ENCODE assay signal across 1 cellular context in the genomic region with DNA sequence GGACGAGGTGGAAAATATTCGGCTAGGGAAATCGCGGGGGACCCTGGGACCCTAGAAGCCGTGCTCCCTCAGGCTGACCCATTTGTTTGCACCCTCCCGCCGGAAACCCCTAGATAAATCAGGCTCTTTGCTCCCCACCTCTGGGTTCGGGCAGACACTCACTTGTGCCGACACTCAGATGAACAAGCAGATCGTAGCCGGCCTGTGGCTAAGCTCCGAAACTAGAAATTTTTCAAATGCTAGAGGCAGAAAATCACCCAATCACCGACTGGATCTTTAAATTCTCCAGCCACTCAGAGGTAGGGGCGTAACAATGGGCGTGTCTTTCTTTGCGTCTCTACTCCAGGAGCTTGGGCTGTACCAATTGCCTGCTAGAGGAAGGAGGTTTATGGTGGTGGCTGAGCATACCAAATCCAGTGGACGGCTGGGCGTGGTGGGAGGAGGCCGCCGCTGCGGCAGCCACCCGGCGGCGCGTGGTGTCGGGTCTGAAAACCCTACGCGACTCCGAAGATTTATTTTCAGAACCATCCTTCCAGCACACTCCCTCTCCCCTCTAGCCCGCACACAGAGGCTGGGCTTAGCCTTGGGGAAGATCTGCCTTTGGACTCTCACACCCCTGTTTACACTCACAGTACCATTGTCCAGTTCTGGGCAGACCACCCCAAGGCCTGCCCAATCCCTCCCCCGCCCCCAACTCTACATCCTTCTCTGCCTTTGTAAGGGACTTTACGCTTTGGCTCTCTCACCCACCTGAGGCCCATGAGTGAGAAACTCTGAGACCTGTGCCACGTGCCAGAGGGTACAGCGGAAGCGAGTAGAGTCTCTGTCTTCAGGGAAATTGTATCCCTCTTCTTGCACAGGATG.
TF ChIP-seq lines count a peak whose summit lies in the region.

A gene with protein sequence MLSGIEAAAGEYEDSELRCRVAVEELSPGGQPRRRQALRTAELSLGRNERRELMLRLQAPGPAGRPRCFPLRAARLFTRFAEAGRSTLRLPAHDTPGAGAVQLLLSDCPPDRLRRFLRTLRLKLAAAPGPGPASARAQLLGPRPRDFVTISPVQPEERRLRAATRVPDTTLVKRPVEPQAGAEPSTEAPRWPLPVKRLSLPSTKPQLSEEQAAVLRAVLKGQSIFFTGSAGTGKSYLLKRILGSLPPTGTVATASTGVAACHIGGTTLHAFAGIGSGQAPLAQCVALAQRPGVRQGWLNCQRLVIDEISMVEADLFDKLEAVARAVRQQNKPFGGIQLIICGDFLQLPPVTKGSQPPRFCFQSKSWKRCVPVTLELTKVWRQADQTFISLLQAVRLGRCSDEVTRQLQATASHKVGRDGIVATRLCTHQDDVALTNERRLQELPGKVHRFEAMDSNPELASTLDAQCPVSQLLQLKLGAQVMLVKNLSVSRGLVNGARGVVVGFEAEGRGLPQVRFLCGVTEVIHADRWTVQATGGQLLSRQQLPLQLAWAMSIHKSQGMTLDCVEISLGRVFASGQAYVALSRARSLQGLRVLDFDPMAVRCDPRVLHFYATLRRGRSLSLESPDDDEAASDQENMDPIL (minus strand): TSS at position 217 of the 864 bp plus-strand sequence. CDS start 1,312 bp downstream, outside the sequence.

TF ChIP-seq in HepG2, 621 proteins besides CTCF, POLR2A, EP300 and RAD21 (continued from another document and continues in another):
- TF ChIP-seq ZNF407 (CRISPR knock-in tag; IDR thresholded peaks at IDR 0.05; ENCODE audit: not compliant biosample characterization) = no peak
- TF ChIP-seq FLYWCH1 (CRISPR knock-in tag; IDR thresholded peaks at IDR 0.05) = no peak
- TF ChIP-seq SYNCRIP (IDR thresholded peaks at IDR 0.05; ENCODE audit: insufficient read depth, low read depth, low read length) = no peak
- peak; percentile 75 for TF ChIP-seq ZFY (CRISPR knock-in tag; IDR thresholded peaks at IDR 0.05)
- no peak for TF ChIP-seq CREBL2 (CRISPR knock-in tag; IDR thresholded peaks at IDR 0.05; ENCODE audit: borderline replicate concordance)
- TF ChIP-seq ZNF263 (CRISPR knock-in tag; IDR thresholded peaks at IDR 0.05) = 0 out of 2 replicates have a peak, but pooled peaks have one; percentile 13
- peak; percentile 58; the same call in 1 of the 2 replicates for TF ChIP-seq HIVEP1 (CRISPR knock-in tag; IDR thresholded peaks at IDR 0.05)
- no peak for TF ChIP-seq ZBTB21 (CRISPR knock-in tag; IDR thresholded peaks at IDR 0.05)
- TF ChIP-seq, protein P1, sequence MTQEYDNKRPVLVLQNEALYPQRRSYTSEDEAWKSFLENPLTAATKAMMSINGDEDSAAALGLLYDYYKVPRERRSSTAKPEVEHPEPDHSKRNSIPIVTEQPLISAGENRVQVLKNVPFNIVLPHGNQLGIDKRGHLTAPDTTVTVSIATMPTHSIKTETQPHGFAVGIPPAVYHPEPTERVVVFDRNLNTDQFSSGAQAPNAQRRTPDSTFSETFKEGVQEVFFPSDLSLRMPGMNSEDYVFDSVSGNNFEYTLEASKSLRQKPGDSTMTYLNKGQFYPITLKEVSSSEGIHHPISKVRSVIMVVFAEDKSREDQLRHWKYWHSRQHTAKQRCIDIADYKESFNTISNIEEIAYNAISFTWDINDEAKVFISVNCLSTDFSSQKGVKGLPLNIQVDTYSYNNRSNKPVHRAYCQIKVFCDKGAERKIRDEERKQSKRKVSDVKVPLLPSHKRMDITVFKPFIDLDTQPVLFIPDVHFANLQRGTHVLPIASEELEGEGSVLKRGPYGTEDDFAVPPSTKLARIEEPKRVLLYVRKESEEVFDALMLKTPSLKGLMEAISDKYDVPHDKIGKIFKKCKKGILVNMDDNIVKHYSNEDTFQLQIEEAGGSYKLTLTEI (CRISPR knock-in tag; conservative IDR thresholded peaks at IDR 0.05) = no peak
- TF ChIP-seq IRF1 (CRISPR knock-in tag; IDR thresholded peaks at IDR 0.05; ENCODE audit: low read depth) = no peak
- no peak for TF ChIP-seq ZNF563 (CRISPR knock-in tag; IDR thresholded peaks at IDR 0.05)
- no peak for TF ChIP-seq THYN1 (CRISPR knock-in tag; IDR thresholded peaks at IDR 0.05; ENCODE audit: borderline replicate concordance, low read depth)
- peak; percentile 89; the same call in 1 of the 2 replicates for TF ChIP-seq ZNF598 (CRISPR knock-in tag; IDR thresholded peaks at IDR 0.05; ENCODE audit: borderline replicate concordance)
- 0 out of 2 replicates have a peak, but pooled peaks have one; percentile 6 for TF ChIP-seq HES4 (CRISPR knock-in tag; IDR thresholded peaks at IDR 0.05; ENCODE audit: borderline replicate concordance)
- TF ChIP-seq SIN3A (IDR thresholded peaks at IDR 0.05; ENCODE audit: borderline replicate concordance, low read depth, low read length) = peak; percentile 98
- TF ChIP-seq ZC3H4 (CRISPR knock-in tag; IDR thresholded peaks at IDR 0.05; ENCODE audit: borderline replicate concordance) = peak; percentile 62
- TF ChIP-seq ZNF670 (CRISPR knock-in tag; IDR thresholded peaks at IDR 0.05; ENCODE audit: borderline replicate concordance) = peak; percentile 86; the same call in 1 of the 2 replicates
- no peak for TF ChIP-seq ZNF556 (CRISPR knock-in tag; IDR thresholded peaks at IDR 0.05; ENCODE audit: borderline replicate concordance)
- TF ChIP-seq MAFG (CRISPR knock-in tag; IDR thresholded peaks at IDR 0.05) = no peak
- no peak for TF ChIP-seq TERF1 (CRISPR knock-in tag; IDR thresholded peaks at IDR 0.05)
- TF ChIP-seq SP4 (CRISPR knock-in tag; IDR thresholded peaks at IDR 0.05) = peak; percentile 80; the same call in 1 of the 2 replicates
- TF ChIP-seq ZNF292 (CRISPR knock-in tag; IDR thresholded peaks at IDR 0.05; ENCODE audit: borderline replicate concordance, low read depth) = no peak
- TF ChIP-seq HOXA7 (CRISPR knock-in tag; IDR thresholded peaks at IDR 0.05) = no peak
- TF ChIP-seq YEATS2 (CRISPR knock-in tag; IDR thresholded peaks at IDR 0.05; ENCODE audit: borderline replicate concordance) = peak; percentile 31; the same call in 1 of the 2 replicates
- peak; percentile 33; the same call in 1 of the 2 replicates for TF ChIP-seq ZNF136 (CRISPR knock-in tag; IDR thresholded peaks at IDR 0.05; ENCODE audit: low read depth)
- no peak; the same call in 1 of the 2 replicates for TF ChIP-seq MAF1 (CRISPR knock-in tag; IDR thresholded peaks at IDR 0.05; ENCODE audit: borderline replicate concordance)
- no peak for TF ChIP-seq HOXA9 (CRISPR knock-in tag; IDR thresholded peaks at IDR 0.05; ENCODE audit: borderline replicate concordance)
- TF ChIP-seq, protein P2, sequence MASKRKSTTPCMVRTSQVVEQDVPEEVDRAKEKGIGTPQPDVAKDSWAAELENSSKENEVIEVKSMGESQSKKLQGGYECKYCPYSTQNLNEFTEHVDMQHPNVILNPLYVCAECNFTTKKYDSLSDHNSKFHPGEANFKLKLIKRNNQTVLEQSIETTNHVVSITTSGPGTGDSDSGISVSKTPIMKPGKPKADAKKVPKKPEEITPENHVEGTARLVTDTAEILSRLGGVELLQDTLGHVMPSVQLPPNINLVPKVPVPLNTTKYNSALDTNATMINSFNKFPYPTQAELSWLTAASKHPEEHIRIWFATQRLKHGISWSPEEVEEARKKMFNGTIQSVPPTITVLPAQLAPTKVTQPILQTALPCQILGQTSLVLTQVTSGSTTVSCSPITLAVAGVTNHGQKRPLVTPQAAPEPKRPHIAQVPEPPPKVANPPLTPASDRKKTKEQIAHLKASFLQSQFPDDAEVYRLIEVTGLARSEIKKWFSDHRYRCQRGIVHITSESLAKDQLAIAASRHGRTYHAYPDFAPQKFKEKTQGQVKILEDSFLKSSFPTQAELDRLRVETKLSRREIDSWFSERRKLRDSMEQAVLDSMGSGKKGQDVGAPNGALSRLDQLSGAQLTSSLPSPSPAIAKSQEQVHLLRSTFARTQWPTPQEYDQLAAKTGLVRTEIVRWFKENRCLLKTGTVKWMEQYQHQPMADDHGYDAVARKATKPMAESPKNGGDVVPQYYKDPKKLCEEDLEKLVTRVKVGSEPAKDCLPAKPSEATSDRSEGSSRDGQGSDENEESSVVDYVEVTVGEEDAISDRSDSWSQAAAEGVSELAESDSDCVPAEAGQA (IDR thresholded peaks at IDR 0.05; ENCODE audit: low read depth) = no peak
- TF ChIP-seq, protein P2 (CRISPR knock-in tag; IDR thresholded peaks at IDR 0.05; ENCODE audit: borderline replicate concordance) = no peak
- TF ChIP-seq, protein P3, sequence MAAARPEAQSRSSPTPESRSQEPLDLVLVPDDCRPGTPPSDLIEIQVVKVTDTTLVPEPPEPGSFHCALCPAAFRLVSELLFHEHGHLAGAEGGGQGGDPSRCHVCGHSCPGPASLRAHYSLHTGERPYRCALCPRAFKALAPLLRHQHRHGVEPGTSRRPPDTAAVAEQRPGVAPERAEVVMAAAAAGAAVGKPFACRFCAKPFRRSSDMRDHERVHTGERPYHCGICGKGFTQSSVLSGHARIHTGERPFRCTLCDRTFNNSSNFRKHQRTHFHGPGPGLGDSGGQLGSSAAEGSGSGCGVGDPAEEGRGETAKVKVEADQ (CRISPR knock-in tag; IDR thresholded peaks at IDR 0.05; ENCODE audit: borderline replicate concordance) = peak; percentile 89; the same call in 1 of the 2 replicates
- TF ChIP-seq ZNF274 (CRISPR knock-in tag; IDR thresholded peaks at IDR 0.05) = peak; percentile 60; the same call in 1 of the 2 replicates
